8 cellular contexts compared by ENCODE assay signal in the genomic region with DNA sequence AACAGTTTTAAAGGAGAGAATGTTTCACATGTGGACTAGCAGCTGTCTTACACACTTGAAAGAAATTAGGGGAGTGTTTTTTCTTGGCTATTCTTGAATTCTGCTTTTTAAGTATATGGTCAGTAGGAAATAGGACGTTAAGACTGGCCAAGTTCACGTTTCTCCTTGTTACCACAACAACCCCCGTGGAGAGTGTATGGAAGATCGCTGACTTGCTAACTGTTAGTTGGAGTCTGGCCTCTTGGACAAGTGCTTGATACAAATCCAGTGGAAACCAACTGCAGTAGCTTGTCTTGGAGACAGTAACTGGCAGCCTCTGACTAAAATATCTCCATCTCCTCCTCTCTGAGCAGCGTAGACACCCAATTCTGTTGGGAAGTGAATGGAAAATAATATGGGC. TPM values are rescaled to one million over a fixed set of nuclear protein-coding genes. Genes with fewer than 3 reads are reported as not detected.
DNase-seq lines count a peak whose midpoint lies in the region; ATAC-seq and TF ChIP-seq lines count a peak whose summit lies in the region.

No MANE protein-coding gene starts in this region.

- no peak overlapping the region for H3K27ac Mint-ChIP-seq in activated CD8-positive, alpha-beta T cell treated with anti-CD3 and anti-CD28 coated beads, Interleukin-2, amount 10 ng/mL, durations not matched to agents 7 days and 5 days

- no peak overlapping the region for H3K9ac ChIP-seq in iPS-20b (ENCODE audit: low read depth, low read length)

- no peak for TF ChIP-seq CTCF in stomach (IDR thresholded peaks at IDR 0.05)

- H3K27me3 Mint-ChIP-seq in activated CD8-positive, alpha-beta T cell treated with anti-CD3 and anti-CD28 coated beads, Interleukin-2, amount 10 ng/mL, durations not matched to agents 7 days and 5 days (ENCODE audit: low read depth) = peaks cover 34% of the 10 kb centered on the region

- H3K36me3 Mint-ChIP-seq in activated CD8-positive, alpha-beta T cell treated with anti-CD3 and anti-CD28 coated beads, Interleukin-2, amount 10 ng/mL, durations not matched to agents 7 days and 5 days (ENCODE audit: low read depth) = no peaks in the 10 kb centered on the region

- H3K36me3 ChIP-seq in iPS-20b (ENCODE audit: insufficient read depth, low read depth, low read length) (no peaks in the 10 kb centered on the region), stomach (no peaks in the 10 kb centered on the region)

- H3K4me1 ChIP-seq in iPS-20b (ENCODE audit: insufficient read depth, low read length) (peaks cover 32% of the 10 kb centered on the region), stomach (peaks cover 40 to 54% (median 52%) of the 10 kb centered on the region in 4 donors)

- H3K9me3 ChIP-seq in iPS-20b (ENCODE audit: insufficient read depth, low read depth, low read length) (no peaks in the 10 kb centered on the region), stomach (no peaks in the 10 kb centered on the region)

- TF ChIP-seq POLR2A in stomach (IDR thresholded peaks at IDR 0.05) = no peak

- H3K4me1 Mint-ChIP-seq in activated CD8-positive, alpha-beta T cell treated with anti-CD3 and anti-CD28 coated beads, Interleukin-2, amount 10 ng/mL, durations not matched to agents 7 days and 5 days (ENCODE audit: low read depth) = peaks cover 41% of the 10 kb centered on the region

- peak overlapping the region; percentile 83; the same call in 1 of the 2 replicates for H3K4me3 ChIP-seq in iPS-20b (ENCODE audit: low read length)
- H3K4me3 ChIP-seq in stomach = peak overlapping the region; percentile 7 to 69 (median 53)

- TF ChIP-seq EP300 in stomach (IDR thresholded peaks at IDR 0.05) = no peak

- H3K4me3 Mint-ChIP-seq in activated CD8-positive, alpha-beta T cell treated with anti-CD3 and anti-CD28 coated beads, Interleukin-2, amount 10 ng/mL, durations not matched to agents 7 days and 5 days = peak overlapping the region; percentile 89

- H3K9me3 Mint-ChIP-seq in activated CD8-positive, alpha-beta T cell treated with anti-CD3 and anti-CD28 coated beads, Interleukin-2, amount 10 ng/mL, durations not matched to agents 7 days and 5 days (ENCODE audit: insufficient read depth) = no peaks in the 10 kb centered on the region

- 19 to 26% (median 21%) methylated on average over 5 of the region's 5 CpGs for WGBS in stomach, 5 donors

- intact Hi-C loops in stomach (cut with DNase I; ENCODE audit: low total_unique reads) = loop anchor here (10.0 kb wide), 1 partner anchor 116 kb away; no protein-coding TSS in a partner anchor

- H3K27me3 ChIP-seq in iPS-20b (ENCODE audit: insufficient read depth, low read length) (peaks cover 74% of the 10 kb centered on the region), stomach (peaks cover 0 to 5% (median 0%) of the 10 kb centered on the region in 3 donors)

- DNase-seq in NCI-H1417 (lab: John Stamatoyannopoulos, UW) (peak in 2 of 3 experiments; percentile 33 to 34), NCI-H1417 treated with DMSO at 0.1 percent for 48 hours (lab: John Stamatoyannopoulos, UW) (no peak), stomach (no peak), T-helper 9 cell (no peak)
- no peak for DNase-seq in activated CD8-positive, alpha-beta T cell treated with anti-CD3 and anti-CD28 coated beads, Interleukin-2, amount 10 ng/mL, durations not matched to agents 7 days and 5 days
- DNase-seq in activated CD8-positive, alpha-beta memory T cell treated with anti-CD3 and anti-CD28 coated beads, Interleukin-2, amount 50 U/mL, for 4 hours = no peak

- POLR2A ChIA-PET in activated CD8-positive, alpha-beta T cell treated with anti-CD3 and anti-CD28 coated beads, Interleukin-2, amount 10 ng/mL, durations not matched to agents 7 days and 5 days (lab: Charles Lee) = interaction anchor here (0.7 to 2.6 kb wide), 2 partner anchors 29 to 31 kb away, joined by 3 to 9 read pairs; no protein-coding TSS in a partner anchor

- CTCF ChIA-PET in activated CD8-positive, alpha-beta T cell treated with anti-CD3 and anti-CD28 coated beads, Interleukin-2, amount 10 ng/mL, durations not matched to agents 7 days and 5 days (lab: Charles Lee) = interaction anchor here (0.5 to 3.9 kb wide), 10 partner anchors 21 to 510 kb away, joined by 3 to 45 read pairs (median 4); no protein-coding TSS in a partner anchor

- H3K27ac ChIP-seq in iPS-20b (ENCODE audit: low read length) (no peak overlapping the region), stomach (peak overlapping the region; percentile 68 to 96 (median 89))

- ATAC-seq in activated CD8-positive, alpha-beta T cell treated with anti-CD3 and anti-CD28 coated beads, Interleukin-2, amount 10 ng/mL, durations not matched to agents 7 days and 5 days = no peak
- ATAC-seq in GM18870 (IDR thresholded peaks at IDR 0.05; ENCODE audit: unreplicated experiment) = no peak

RNA-seq across cellular contexts. Expression of a gene that starts 3.8 kb away (rescaled TPM):
- under 1 TPM; 0.66 to 0.78 TPM for total RNA-seq in activated CD8-positive, alpha-beta T cell treated with anti-CD3 and anti-CD28 coated beads, Interleukin-2, amount 10 ng/mL, durations not matched to agents 7 days and 5 days
- 100 to 1,000 TPM in 1 of 5 donors, 10 to 100 TPM in 4; 16.8 to 108 (median 61.0) TPM for total RNA-seq in stomach
- polyA plus RNA-seq in stomach = 10 to 100 TPM in 2 of 3 donors, 1 to 10 TPM in 1; 9.6 to 11.9 (median 10.0) TPM

Comparison
In these comparisons a context has a peak if more than half of its experiments do, and no peak if none do; other contexts are left out.
1. DNase-seq: peak in NCI-H1417 (2 of 3); none in NCI-H1417 treated with DMSO at 0.1 percent for 48 hours (single experiment), activated CD8-positive, alpha-beta T cell treated with anti-CD3 and anti-CD28 coated beads, Interleukin-2, amount 10 ng/mL, durations not matched to agents 7 days and 5 days (single experiment), stomach (single experiment), T-helper 9 cell (single experiment) and activated CD8-positive, alpha-beta memory T cell treated with anti-CD3 and anti-CD28 coated beads, Interleukin-2, amount 50 U/mL, for 4 hours (single experiment).
2. RNA of a gene that starts 3.8 kb away (total RNA-seq): 16.8 to 108 TPM in stomach; 0.66 to 0.78 TPM in activated CD8-positive, alpha-beta T cell treated with anti-CD3 and anti-CD28 coated beads, Interleukin-2, amount 10 ng/mL, durations not matched to agents 7 days and 5 days; every median in the first group is over 4 times any median in the second.